In genomic region chr4:140689628-140690027, GRCh38 we compare ENCODE assay signal across 12 cellular contexts.
"Had no signal": no experiment of that assay in that cellular context is flagged by ENCODE, and none has a peak within 500 bp of the region (broad histone marks: within the 10 kb centered on the region; RNA-seq: fewer than 3 reads in every experiment).

No MANE protein-coding gene starts in this region.

- H3K27me3 ChIP-seq: heart left ventricle had no signal

- H3K9me3 ChIP-seq: heart left ventricle had no signal

- DNase-seq: activated CD4-positive, alpha-beta T cell treated with anti-CD3 and anti-CD28 coated beads, Interleukin-2, amount 50 U/mL, for 4 hours; activated CD4-positive, CD25-positive, alpha-beta regulatory T cell treated with anti-CD3 and anti-CD28 coated beads, Interleukin-2, amount 50 U/mL, for 72 hours; activated effector memory CD4-positive, alpha-beta T cell treated with anti-CD3 and anti-CD28 coated beads, Interleukin-2, amount 50 U/mL, for 16 hours; activated naive CD8-positive, alpha-beta T cell treated with anti-CD3 and anti-CD28 coated beads for 36 hours; activated T-cell treated with anti-CD3 and anti-CD28 coated beads, Interleukin-2, amount 50 U/mL, for 4 hours; foreskin melanocyte; heart left ventricle; islet precursor cell; right cardiac atrium; small intestine; SW 1271; trophoblast cell had no signal

- H3K4me3 ChIP-seq: heart left ventricle had no signal
